8 cellular contexts compared by ENCODE assay signal in genomic region chr1:221712776-221713431, GRCh38. TPM values are rescaled to one million over a fixed set of nuclear protein-coding genes. Genes with fewer than 3 reads are reported as not detected.
DNase-seq lines count a peak whose midpoint lies in the region; TF ChIP-seq lines count a peak whose summit lies in the region.

No MANE protein-coding gene starts in this region.

- in situ Hi-C loops in GM13976 (cut with MboI; ENCODE audit: low sequenced_read_pairs, unreplicated experiment) = no loop called here

- H3K36me3 ChIP-seq in HEK293 (ENCODE audit: control insufficient read depth in 2 of 2, insufficient read depth in 1 of 2, low read length in 2 of 2) = no peaks in the 10 kb centered on the region

- H3K27ac Mint-ChIP-seq in nephron progenitor cell = no peak overlapping the region

- H3K27me3 Mint-ChIP-seq in nephron progenitor cell (ENCODE audit: low read depth, poor library complexity) = peaks cover 3% of the 10 kb centered on the region

- H3K4me3 ChIP-seq in HEK293 (ENCODE audit: low read depth, low read length) (no peak overlapping the region), skin epidermis (no peak overlapping the region)

- peaks cover 5% of the 10 kb centered on the region for H3K9me3 Mint-ChIP-seq in nephron progenitor cell

- H3K27ac ChIP-seq in HEK293 (ENCODE audit: extremely low read depth, low read depth, low read length) (no peak overlapping the region), skin epidermis (peak overlapping the region in 11 of 21 experiments; percentile 13 to 73 (median 51))

- TF ChIP-seq CTCF in GM13976 (IDR thresholded peaks at IDR 0.05; ENCODE audit: borderline replicate concordance, control extremely low read depth, extremely low read depth, insufficient read depth, missing control alignments) (no peak), HEK293 (tag by site-specific recombination; IDR thresholded peaks at IDR 0.05) (no peak), nephron progenitor cell (IDR thresholded peaks at IDR 0.05) (no peak)

- POLR2A ChIA-PET in HEK293 (lab: Yijun Ruan, JAX) = interaction anchor here (1.3 kb wide), 1 partner anchor 29 kb away, joined by 3 read pairs; no protein-coding TSS in a partner anchor

- peaks cover 8% of the 10 kb centered on the region for H3K36me3 Mint-ChIP-seq in nephron progenitor cell (ENCODE audit: low read depth)

- DNase-seq in GM13976 (ENCODE audit: low spot score) = peak; percentile 40
- peak; percentile 75 for DNase-seq in NOMO-1 treated with DMSO at 0.1 percent for 48 hours (lab: John Stamatoyannopoulos, UW; ENCODE audit: unreplicated experiment)
- DNase-seq in activated effector memory CD4-positive, alpha-beta T cell treated with Interleukin-2 at 50 U/mL for 16 hours = peak; percentile 77
- no peak for DNase-seq in occipital lobe (lab: John Stamatoyannopoulos, UW)
- DNase-seq in nephron progenitor cell = no peak
- no peak for DNase-seq in HuH-7.5 (ENCODE audit: low spot score)

- no peaks in the 10 kb centered on the region for H3K9me3 ChIP-seq in HEK293 (ENCODE audit: control insufficient read depth, insufficient read depth, low read depth, low read length)

- H3K4me3 Mint-ChIP-seq in nephron progenitor cell = no peak overlapping the region

- CTCF ChIA-PET in HEK293 (lab: Yijun Ruan, JAX) = no interaction called here

- H3K4me1 ChIP-seq in HEK293 (ENCODE audit: control insufficient read depth, insufficient read depth, low read length) = peaks cover 17% of the 10 kb centered on the region

- H3K4me1 Mint-ChIP-seq in nephron progenitor cell = peaks cover 44% of the 10 kb centered on the region

TF ChIP-seq in HEK293, 187 proteins besides CTCF, POLR2A, EP300 and RAD21:
- TF ChIP-seq ZNF837 (tag by site-specific recombination; IDR thresholded peaks at IDR 0.05) (no peak), ZNF362 (tag by site-specific recombination; IDR thresholded peaks at IDR 0.05) (0 out of 2 replicates have a peak, but pooled peaks have one; percentile 1)

RNA-seq across cellular contexts. Expression of gene DUSP10, which starts 29.0 kb away (rescaled TPM):
- 5.3 TPM for total RNA-seq in occipital lobe

Comparison
In these comparisons a context has a peak if more than half of its experiments do, and no peak if none do; other contexts are left out.
1. DNase-seq: peak in GM13976 (single experiment), NOMO-1 treated with DMSO at 0.1 percent for 48 hours (single experiment) and activated effector memory CD4-positive, alpha-beta T cell treated with Interleukin-2 at 50 U/mL for 16 hours (single experiment); none in occipital lobe (single experiment), nephron progenitor cell (single experiment) and HuH-7.5 (single experiment).